In genomic region chr7:47771301-47771989, GRCh38 we compare ENCODE assay signal across 15 cellular contexts.
DNase-seq lines count a peak whose midpoint lies in the region.
"Had no signal": no experiment of that assay in that cellular context is flagged by ENCODE, and none has a peak within 500 bp of the region (broad histone marks: within the 10 kb centered on the region; RNA-seq: fewer than 3 reads in every experiment).

No MANE protein-coding gene starts in this region.

- no peak overlapping the region for H4K91ac ChIP-seq in mesenchymal stem cell (ENCODE audit: low read length)

- H4K20me1 ChIP-seq in GM23248 (ENCODE audit: insufficient read depth), result no peaks in the 10 kb centered on the region

- H2AK5ac ChIP-seq in mesenchymal stem cell (ENCODE audit: low read length, severe bottlenecking), result peak overlapping the region; percentile 95

- H3K4me1 ChIP-seq in GM23248 (ENCODE audit: insufficient read depth) (peaks cover 15% of the 10 kb centered on the region), adipocyte (ENCODE audit: control insufficient read depth, insufficient read depth, low read length) (peaks cover 14% of the 10 kb centered on the region), mesenchymal stem cell (ENCODE audit: control insufficient read depth, insufficient read depth, low read depth, low read length) (peaks cover 5% of the 10 kb centered on the region)
- H3K4me1 ChIP-seq: BE2C, upper lobe of left lung had no signal

- no peak overlapping the region for H3K23ac ChIP-seq in mesenchymal stem cell (ENCODE audit: low read length in 2 of 2)

- WGBS in GM23248 (ENCODE audit: low coverage in 1 of 2, low lambda C conversion rate in 2 of 2, missing lambda C conversion rate in 2 of 2), 2 experiments, result 27 to 28% methylated on average over 5 of the region's 5 CpGs
- WGBS in mesenchymal stem cell, result 80% methylated on average over 5 of the region's 5 CpGs

- peak overlapping the region in 1 of 2 experiments; percentile 79 for H3K4ac ChIP-seq in mesenchymal stem cell (ENCODE audit: low read depth in 1 of 2, low read length in 2 of 2)

- H3K27me3 ChIP-seq in GM23248 (replicated peaks; ENCODE audit: insufficient read depth), result no peaks in the 10 kb centered on the region
- H3K27me3 ChIP-seq in adipocyte (replicated peaks; ENCODE audit: control insufficient read depth, insufficient read depth, low read length), result peaks cover 18% of the 10 kb centered on the region
- H3K27me3 ChIP-seq in mesenchymal stem cell (ENCODE audit: control insufficient read depth in 1 of 2, insufficient read depth in 1 of 2, low read length in 2 of 2), result peaks cover 0 to 34% of the 10 kb centered on the region in 2 experiments
- H3K27me3 ChIP-seq: BE2C, upper lobe of left lung had no signal

- H3F3A ChIP-seq in GM23248 (ENCODE audit: insufficient read depth), result peaks cover 12% of the 10 kb centered on the region; the same call in 1 of the 2 replicates

- H2BK120ac ChIP-seq in mesenchymal stem cell (ENCODE audit: low read depth, low read length), result peak overlapping the region; percentile 78

- H3K18ac ChIP-seq in mesenchymal stem cell (ENCODE audit: low read depth in 1 of 2, low read length in 2 of 2), result peak overlapping the region; percentile 58 to 69

- H3K27ac ChIP-seq in GM23248 (peak overlapping the region; percentile 32), mesenchymal stem cell (ENCODE audit: low read length, poor library complexity, severe bottlenecking) (peak overlapping the region; percentile 63)
- H3K27ac ChIP-seq: upper lobe of left lung had no signal

- no peak overlapping the region for H3K4me3 ChIP-seq in GM23248
- no peak overlapping the region for H3K4me3 ChIP-seq in adipocyte (ENCODE audit: low read length)
- no peak overlapping the region for H3K4me3 ChIP-seq in mesenchymal stem cell (ENCODE audit: insufficient read depth in 1 of 2, low read depth in 1 of 2, low read length in 2 of 2)
- H3K4me3 ChIP-seq: upper lobe of left lung had no signal

- no peak overlapping the region for H2BK5ac ChIP-seq in mesenchymal stem cell (ENCODE audit: low read depth, low read length, poor library complexity, severe bottlenecking)

- H3K4me2 ChIP-seq in GM23248 (ENCODE audit: unreplicated experiment), result no peak overlapping the region
- peak overlapping the region; percentile 17 for H3K4me2 ChIP-seq in mesenchymal stem cell (ENCODE audit: low read length, poor library complexity, severe bottlenecking)

- H3K9ac ChIP-seq in GM23248 (peak overlapping the region; percentile 33; the same call in 1 of the 2 replicates), adipocyte (ENCODE audit: low read length) (peak overlapping the region; percentile 20), mesenchymal stem cell (ENCODE audit: low read length) (no peak overlapping the region)

- no peak overlapping the region for H3K14ac ChIP-seq in mesenchymal stem cell (ENCODE audit: low read length in 2 of 2)

- H3K9me3 ChIP-seq in GM23248 (ENCODE audit: low read depth) (no peaks in the 10 kb centered on the region), adipocyte (ENCODE audit: control insufficient read depth, low read length) (no peaks in the 10 kb centered on the region), mesenchymal stem cell (ENCODE audit: control insufficient read depth, low read length) (no peaks in the 10 kb centered on the region)
- H3K9me3 ChIP-seq: BE2C, upper lobe of left lung had no signal

- in situ Hi-C loops in GM23248 (cut with MboI), result no loop called here

- peak overlapping the region; percentile 76 for H2BK15ac ChIP-seq in mesenchymal stem cell (ENCODE audit: low read depth, poor library complexity, severe bottlenecking)

- peak overlapping the region; percentile 56 for H4K8ac ChIP-seq in mesenchymal stem cell (ENCODE audit: low read length)

- no peaks in the 10 kb centered on the region for H3K9me2 ChIP-seq in GM23248 (ENCODE audit: insufficient read depth)

- H3K36me3 ChIP-seq in GM23248 (ENCODE audit: low read depth) (no peaks in the 10 kb centered on the region), adipocyte (ENCODE audit: control insufficient read depth, insufficient read depth, low read length, severe bottlenecking) (no peaks in the 10 kb centered on the region), mesenchymal stem cell (ENCODE audit: control insufficient read depth in 1 of 2, insufficient read depth in 2 of 2, low read depth in 1 of 2, low read length in 2 of 2) (no peaks in the 10 kb centered on the region)
- H3K36me3 ChIP-seq: BE2C, upper lobe of left lung had no signal

- no peaks in the 10 kb centered on the region for H3K79me1 ChIP-seq in mesenchymal stem cell (replicated peaks; ENCODE audit: low read length, poor library complexity, severe bottlenecking)

- peak overlapping the region in 1 of 2 experiments; percentile 59 for H2BK12ac ChIP-seq in mesenchymal stem cell (ENCODE audit: low read length in 2 of 2)

- H2AFZ ChIP-seq in GM23248, result peak overlapping the region; percentile 69
- H2AFZ ChIP-seq in mesenchymal stem cell (ENCODE audit: low read depth, low read length), result no peak overlapping the region

- DNase-seq in A172 (ENCODE audit: low spot score), result peak; percentile 77
- peak; percentile 78 for DNase-seq in GM23248
- DNase-seq in adipocyte (ENCODE audit: low read depth), result peak; percentile 52
- DNase-seq in mesenchymal stem cell, result no peak
- no peak for DNase-seq in islet precursor cell
- no peak for DNase-seq in CD1c-positive myeloid dendritic cell (ENCODE audit: extremely low spot score)
- DNase-seq in NK-92 (lab: John Stamatoyannopoulos, UW; ENCODE audit: unreplicated experiment), result no peak
- no peak for DNase-seq in NCI-H187 treated with DMSO at 0.1 percent for 48 hours (lab: John Stamatoyannopoulos, UW)
- DNase-seq: activated CD4-positive, CD25-positive, alpha-beta regulatory T cell treated with anti-CD3 and anti-CD28 coated beads, Interleukin-2, amount 50 U/mL, for 72 hours; BE2C; GDM1; naive thymus-derived CD8-positive, alpha-beta T cell; SIG-M5; small intestine; upper lobe of left lung had no signal

- no peaks in the 10 kb centered on the region for H3K79me2 ChIP-seq in GM23248 (ENCODE audit: insufficient read depth)

Comparison
In these comparisons a context has a peak if more than half of its experiments do, and no peak if none do; other contexts are left out.
1. DNase-seq: peak in A172 (single experiment), GM23248 (single experiment) and adipocyte (single experiment); none in mesenchymal stem cell (single experiment), islet precursor cell (single experiment), CD1c-positive myeloid dendritic cell (single experiment), NK-92 (single experiment) and NCI-H187 treated with DMSO at 0.1 percent for 48 hours (single experiment).